ENCODE assay signal across 22 cellular contexts in the genomic region with DNA sequence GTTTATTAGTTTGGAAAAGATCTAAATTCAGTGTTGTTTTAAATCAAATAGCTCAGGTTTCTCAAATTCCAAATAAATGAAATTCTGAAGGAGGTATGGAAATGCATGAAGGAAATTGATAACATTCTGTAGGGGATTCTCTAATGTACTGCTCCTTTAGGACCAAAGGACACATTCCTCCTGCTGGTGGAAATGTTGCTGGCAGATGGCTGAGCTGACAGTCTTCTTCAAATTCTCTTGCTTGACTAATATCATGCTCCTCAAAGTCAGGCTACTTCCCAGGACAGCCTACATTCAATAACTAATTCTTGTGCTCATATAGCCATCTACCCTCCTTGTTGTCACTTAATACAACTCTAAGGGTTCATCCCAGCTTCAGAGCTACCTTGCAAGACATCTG.
"Had no signal": no experiment of that assay in that cellular context is flagged by ENCODE, and none has a peak within 500 bp of the region (broad histone marks: within the 10 kb centered on the region; RNA-seq: fewer than 3 reads in every experiment).

No MANE protein-coding gene starts in this region.

- H3K9me3 ChIP-seq: colonic mucosa, heart left ventricle, thyroid gland had no signal

- FAIRE-seq: endometrium, urothelium cell line had no signal

- H3K4me1 ChIP-seq: colonic mucosa, heart left ventricle, thyroid gland had no signal

- ATAC-seq: activated CD8-positive, alpha-beta T cell treated with anti-CD3 and anti-CD28 coated beads for 36 hours; heart left ventricle; natural killer cell had no signal

- H3K36me3 ChIP-seq: brain microvascular endothelial cell, colonic mucosa, heart left ventricle, thyroid gland had no signal

- DNase-seq: activated CD4-positive, alpha-beta T cell treated with anti-CD3 and anti-CD28 coated beads for 48 hours; activated CD4-positive, CD25-positive, alpha-beta regulatory T cell; activated CD8-positive, alpha-beta T cell treated with anti-CD3 and anti-CD28 coated beads for 36 hours; activated naive CD4-positive, alpha-beta T cell treated with Interleukin-2 at 50 U/mL for 16 hours; activated naive CD8-positive, alpha-beta T cell treated with anti-CD3 and anti-CD28 coated beads, Interleukin-2, amount 10 ng/mL, durations not matched to agents 7 days and 5 days; activated T-cell treated with anti-CD3 and anti-CD28 coated beads, Interleukin-2, amount 50 U/mL, for 24 hours; brain microvascular endothelial cell; central memory CD4-positive, alpha-beta T cell; colonic mucosa; erythroblast; foreskin melanocyte; heart left ventricle; natural killer cell; posterior cingulate gyrus; retina; stimulated activated CD4-positive, alpha-beta T cell treated with anti-CD3 and anti-CD28 coated beads, Interleukin-12 subunit alpha, Interleukin-12 subunit beta, amount 100 ng/mL, for 4 hours; stimulated activated CD4-positive, alpha-beta T cell treated with anti-CD3 and anti-CD28 coated beads, Interleukin-1b, Interleukin-23, amount 100 ng/mL, for 48 hours; stimulated activated CD8-positive, alpha-beta memory T cell treated with anti-CD3 and anti-CD28 coated beads, Interleukin-4, amount 100 ng/mL, for 48 hours; stimulated activated naive CD4-positive, alpha-beta T cell treated with Interleukin-2 at 50 U/mL for 16 hours; thyroid gland had no signal

- H3K4me3 ChIP-seq: colonic mucosa, heart left ventricle, thyroid gland had no signal

- H3K27ac ChIP-seq: brain microvascular endothelial cell, colonic mucosa, heart left ventricle, thyroid gland had no signal

- H3K27me3 ChIP-seq: brain microvascular endothelial cell, colonic mucosa, heart left ventricle, thyroid gland had no signal
